In the genomic region with DNA sequence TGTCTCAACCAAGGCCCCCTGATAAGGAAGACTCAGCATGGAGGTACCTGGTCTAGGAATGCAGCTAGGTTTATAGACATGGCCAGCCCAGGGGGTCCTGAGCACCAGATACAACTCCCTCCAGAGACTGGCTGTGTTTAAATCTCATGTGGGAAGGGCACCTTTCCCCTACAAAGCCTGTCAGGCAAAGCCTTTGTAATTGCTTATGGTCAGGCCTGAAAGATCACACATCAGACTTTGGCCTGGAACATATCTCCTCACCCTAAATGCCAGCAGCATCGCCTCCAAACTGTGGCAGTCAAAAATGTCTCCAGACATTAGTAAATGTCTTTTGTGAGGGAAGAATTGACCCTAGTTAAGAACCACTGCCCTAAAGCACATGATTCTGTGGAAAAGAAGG, we compare ENCODE assay signal across 1 cellular context.
TF ChIP-seq lines count a peak whose summit lies in the region.

No MANE protein-coding gene starts in this region.

TF ChIP-seq in GM23338, 12 proteins besides CTCF, POLR2A, EP300 and RAD21 (continued from another document):
- TF ChIP-seq, protein P1, sequence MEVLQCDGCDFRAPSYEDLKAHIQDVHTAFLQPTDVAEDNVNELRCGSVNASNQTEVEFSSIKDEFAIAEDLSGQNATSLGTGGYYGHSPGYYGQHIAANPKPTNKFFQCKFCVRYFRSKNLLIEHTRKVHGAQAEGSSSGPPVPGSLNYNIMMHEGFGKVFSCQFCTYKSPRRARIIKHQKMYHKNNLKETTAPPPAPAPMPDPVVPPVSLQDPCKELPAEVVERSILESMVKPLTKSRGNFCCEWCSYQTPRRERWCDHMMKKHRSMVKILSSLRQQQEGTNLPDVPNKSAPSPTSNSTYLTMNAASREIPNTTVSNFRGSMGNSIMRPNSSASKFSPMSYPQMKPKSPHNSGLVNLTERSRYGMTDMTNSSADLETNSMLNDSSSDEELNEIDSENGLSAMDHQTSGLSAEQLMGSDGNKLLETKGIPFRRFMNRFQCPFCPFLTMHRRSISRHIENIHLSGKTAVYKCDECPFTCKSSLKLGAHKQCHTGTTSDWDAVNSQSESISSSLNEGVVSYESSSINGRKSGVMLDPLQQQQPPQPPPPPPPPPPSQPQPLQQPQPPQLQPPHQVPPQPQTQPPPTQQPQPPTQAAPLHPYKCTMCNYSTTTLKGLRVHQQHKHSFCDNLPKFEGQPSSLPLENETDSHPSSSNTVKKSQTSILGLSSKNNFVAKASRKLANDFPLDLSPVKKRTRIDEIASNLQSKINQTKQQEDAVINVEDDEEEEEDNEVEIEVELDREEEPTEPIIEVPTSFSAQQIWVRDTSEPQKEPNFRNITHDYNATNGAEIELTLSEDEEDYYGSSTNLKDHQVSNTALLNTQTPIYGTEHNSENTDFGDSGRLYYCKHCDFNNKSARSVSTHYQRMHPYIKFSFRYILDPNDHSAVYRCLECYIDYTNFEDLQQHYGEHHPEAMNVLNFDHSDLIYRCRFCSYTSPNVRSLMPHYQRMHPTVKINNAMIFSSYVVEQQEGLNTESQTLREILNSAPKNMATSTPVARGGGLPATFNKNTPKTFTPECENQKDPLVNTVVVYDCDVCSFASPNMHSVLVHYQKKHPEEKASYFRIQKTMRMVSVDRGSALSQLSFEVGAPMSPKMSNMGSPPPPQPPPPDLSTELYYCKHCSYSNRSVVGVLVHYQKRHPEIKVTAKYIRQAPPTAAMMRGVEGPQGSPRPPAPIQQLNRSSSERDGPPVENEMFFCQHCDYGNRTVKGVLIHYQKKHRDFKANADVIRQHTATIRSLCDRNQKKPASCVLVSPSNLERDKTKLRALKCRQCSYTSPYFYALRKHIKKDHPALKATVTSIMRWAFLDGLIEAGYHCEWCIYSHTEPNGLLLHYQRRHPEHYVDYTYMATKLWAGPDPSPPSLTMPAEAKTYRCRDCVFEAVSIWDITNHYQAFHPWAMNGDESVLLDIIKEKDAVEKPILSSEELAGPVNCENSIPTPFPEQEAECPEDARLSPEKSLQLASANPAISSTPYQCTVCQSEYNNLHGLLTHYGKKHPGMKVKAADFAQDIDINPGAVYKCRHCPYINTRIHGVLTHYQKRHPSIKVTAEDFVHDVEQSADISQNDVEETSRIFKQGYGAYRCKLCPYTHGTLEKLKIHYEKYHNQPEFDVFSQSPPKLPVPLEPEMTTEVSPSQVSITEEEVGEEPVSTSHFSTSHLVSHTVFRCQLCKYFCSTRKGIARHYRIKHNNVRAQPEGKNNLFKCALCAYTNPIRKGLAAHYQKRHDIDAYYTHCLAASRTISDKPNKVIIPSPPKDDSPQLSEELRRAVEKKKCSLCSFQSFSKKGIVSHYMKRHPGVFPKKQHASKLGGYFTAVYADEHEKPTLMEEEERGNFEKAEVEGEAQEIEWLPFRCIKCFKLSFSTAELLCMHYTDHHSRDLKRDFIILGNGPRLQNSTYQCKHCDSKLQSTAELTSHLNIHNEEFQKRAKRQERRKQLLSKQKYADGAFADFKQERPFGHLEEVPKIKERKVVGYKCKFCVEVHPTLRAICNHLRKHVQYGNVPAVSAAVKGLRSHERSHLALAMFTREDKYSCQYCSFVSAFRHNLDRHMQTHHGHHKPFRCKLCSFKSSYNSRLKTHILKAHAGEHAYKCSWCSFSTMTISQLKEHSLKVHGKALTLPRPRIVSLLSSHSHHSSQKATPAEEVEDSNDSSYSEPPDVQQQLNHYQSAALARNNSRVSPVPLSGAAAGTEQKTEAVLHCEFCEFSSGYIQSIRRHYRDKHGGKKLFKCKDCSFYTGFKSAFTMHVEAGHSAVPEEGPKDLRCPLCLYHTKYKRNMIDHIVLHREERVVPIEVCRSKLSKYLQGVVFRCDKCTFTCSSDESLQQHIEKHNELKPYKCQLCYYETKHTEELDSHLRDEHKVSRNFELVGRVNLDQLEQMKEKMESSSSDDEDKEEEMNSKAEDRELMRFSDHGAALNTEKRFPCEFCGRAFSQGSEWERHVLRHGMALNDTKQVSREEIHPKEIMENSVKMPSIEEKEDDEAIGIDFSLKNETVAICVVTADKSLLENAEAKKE (CRISPR knock-in tag; IDR thresholded peaks at IDR 0.05), result no peak
- no peak for TF ChIP-seq EZH2phosphoT487 (IDR thresholded peaks at IDR 0.05; ENCODE audit: unreplicated experiment)
TF ChIP-seq in GM23338: peak in this region for 0.
